ENCODE assay signal across 8 cellular contexts in genomic region chrX:108199691-108200090, GRCh38.
A peak's percentile ranks its signal among the peaks of the same experiment; 100 is the strongest.
DNase-seq lines count a peak whose midpoint lies in the region; ATAC-seq and TF ChIP-seq lines count a peak whose summit lies in the region.

No MANE protein-coding gene starts in this region.

- no peak overlapping the region for H3K4me3 ChIP-seq in epithelial cell of esophagus (ENCODE audit: low read length)

- ATAC-seq in activated CD4-positive, CD25-positive, alpha-beta regulatory T cell treated with anti-CD3 and anti-CD28 coated beads, Interleukin-2, amount 50 U/mL, for 24 hours = no peak

- DNase-seq in NCI-H1417 (lab: John Stamatoyannopoulos, UW) (peak; percentile 30 to 57 (median 51)), NCI-H1417 treated with DMSO at 0.1 percent for 48 hours (lab: John Stamatoyannopoulos, UW) (no peak), H4 (ENCODE audit: low spot score) (peak; percentile 19), NCI-H526 treated with DMSO at 0.1 percent for 48 hours (lab: John Stamatoyannopoulos, UW) (peak; percentile 39), epithelial cell of esophagus (ENCODE audit: low read depth) (peak; percentile 43), renal cortical epithelial cell (ENCODE audit: low read depth) (peak; percentile 59), dedifferentiated amniotic fluid mesenchymal stem cell (ENCODE audit: extremely low spot score) (no peak)

- peak; percentile 52 for TF ChIP-seq CTCF in epithelial cell of esophagus (IDR thresholded peaks at IDR 0.05; ENCODE audit: insufficient read depth, low read depth, low read length, missing control alignments)

Comparison
In these comparisons a context has a peak if more than half of its experiments do, and no peak if none do; other contexts are left out.
1. DNase-seq: peak in NCI-H1417 (3 of 3), H4 (single experiment), NCI-H526 treated with DMSO at 0.1 percent for 48 hours (single experiment), epithelial cell of esophagus (single experiment) and renal cortical epithelial cell (single experiment); none in NCI-H1417 treated with DMSO at 0.1 percent for 48 hours (single experiment) and dedifferentiated amniotic fluid mesenchymal stem cell (single experiment).